Comparison of ENCODE assay signal across 13 cellular contexts in genomic region chr11:79236541-79236971, GRCh38.
A peak's percentile ranks its signal among the peaks of the same experiment; 100 is the strongest.
DNase-seq lines count a peak whose midpoint lies in the region; ATAC-seq and TF ChIP-seq lines count a peak whose summit lies in the region.
"Had no signal": no experiment of that assay in that cellular context is flagged by ENCODE, and none has a peak within 500 bp of the region (broad histone marks: within the 10 kb centered on the region; RNA-seq: fewer than 3 reads in every experiment).

No MANE protein-coding gene starts in this region.

- H2AFZ ChIP-seq in osteoblast (ENCODE audit: low read length), result peak overlapping the region; percentile 25
- no peak overlapping the region for H2AFZ ChIP-seq in neuronal stem cell (ENCODE audit: low read length)

- H3K4ac ChIP-seq in neuronal stem cell (ENCODE audit: low read length), result no peak overlapping the region

- H3K4me1 ChIP-seq in gastroesophageal sphincter (peaks cover 0 to 14% (median 2%) of the 10 kb centered on the region in 3 donors), osteoblast (ENCODE audit: insufficient read depth, low read length) (peaks cover 31% of the 10 kb centered on the region), neuronal stem cell (ENCODE audit: control insufficient read depth in 2 of 2, insufficient read depth in 1 of 2, low read depth in 1 of 2, low read length in 2 of 2) (peaks cover 4 to 34% of the 10 kb centered on the region in 2 donors)
- H3K4me1 ChIP-seq: left lung had no signal

- H3K36me3 ChIP-seq in BJ (ENCODE audit: control insufficient read depth, insufficient read depth, low read length) (no peaks in the 10 kb centered on the region), gastroesophageal sphincter (no peaks in the 10 kb centered on the region), osteoblast (ENCODE audit: insufficient read depth, low read length) (no peaks in the 10 kb centered on the region), neuronal stem cell (replicated peaks in 1 of 2; ENCODE audit: control insufficient read depth in 2 of 2, insufficient read depth in 2 of 2, low read length in 2 of 2) (no peaks in the 10 kb centered on the region)
- H3K36me3 ChIP-seq: left lung had no signal

- H3K27me3 Mint-ChIP-seq in stimulated activated memory B cell treated with anti-CD40 and anti-IgM and Interleukin-4, amounts not matched to agents 10 μg/mL and 1 μg/mL and 100 μg/mL, for 72 hours, result no peaks in the 10 kb centered on the region
- H3K27me3 Mint-ChIP-seq: activated CD4-positive, alpha-beta T cell treated with anti-CD3 and anti-CD28 coated beads, Interleukin-2, amount 10 ng/mL, durations not matched to agents 24 days and 14 days had no signal

- H3K4me3 ChIP-seq in BJ (ENCODE audit: low read depth, low read length), result no peak overlapping the region
- H3K4me3 ChIP-seq in astrocyte of the spinal cord (ENCODE audit: low read depth, low read length), result no peak overlapping the region
- H3K4me3 ChIP-seq in gastroesophageal sphincter, result no peak overlapping the region
- H3K4me3 ChIP-seq in osteoblast (ENCODE audit: insufficient read depth, low read length), result peak overlapping the region; percentile 51
- H3K4me3 ChIP-seq in neuronal stem cell (ENCODE audit: low read length in 2 of 2), result no peak overlapping the region
- H3K4me3 ChIP-seq: left lung had no signal

- peak overlapping the region; percentile 73 for H3K4me2 ChIP-seq in osteoblast (ENCODE audit: insufficient read depth, low read length)
- no peak overlapping the region for H3K4me2 ChIP-seq in neuronal stem cell (ENCODE audit: insufficient read depth, low read length, poor library complexity, severe bottlenecking)

- no peak for TF ChIP-seq POLR2A in gastroesophageal sphincter (IDR thresholded peaks at IDR 0.05)

- no peak overlapping the region for H2BK12ac ChIP-seq in neuronal stem cell (ENCODE audit: low read length)

- H3K9me3 ChIP-seq in gastroesophageal sphincter, result no peaks in the 10 kb centered on the region
- no peaks in the 10 kb centered on the region for H3K9me3 ChIP-seq in osteoblast (ENCODE audit: low read depth, low read length)
- no peaks in the 10 kb centered on the region for H3K9me3 ChIP-seq in neuronal stem cell (replicated peaks in 1 of 2; ENCODE audit: control insufficient read depth in 2 of 2, insufficient read depth in 1 of 2, low read depth in 1 of 2, low read length in 2 of 2)
- H3K9me3 ChIP-seq: left lung had no signal

- WGBS in gastroesophageal sphincter (ENCODE audit: low coverage in 1 of 2), 2 donors, result 73 to 75% methylated on average over 3 to 4 of the region's 11 CpGs
- no CpG with 5 or more reads among the region's 11 CpGs for WGBS in neuronal stem cell (ENCODE audit: extremely low coverage in 2 of 2, insufficient read length in 2 of 2, insufficient replicate concordance in 1 of 2), 2 donors

- no peak for TF ChIP-seq EP300 in gastroesophageal sphincter (IDR thresholded peaks at IDR 0.05)

- DNase-seq in BJ (ENCODE audit: low read depth), result peak; percentile 88
- peak; percentile 91 for DNase-seq in astrocyte of the spinal cord (ENCODE audit: low read depth, low spot score)
- peak; percentile 92 for DNase-seq in osteoblast (ENCODE audit: insufficient read length, low spot score, missing footprints)
- no peak for DNase-seq in NCI-H187 treated with DMSO at 0.1 percent for 48 hours (lab: John Stamatoyannopoulos, UW)
- DNase-seq in neuronal stem cell (ENCODE audit: low spot score), result no peak
- DNase-seq in NCI-H2107 (lab: John Stamatoyannopoulos, UW), result no peak
- DNase-seq: activated CD4-positive, alpha-beta T cell treated with anti-CD3 and anti-CD28 coated beads, Interleukin-2, amount 10 ng/mL, durations not matched to agents 24 days and 14 days; CD4-positive, CD25-positive, alpha-beta regulatory T cell; effector memory CD4-positive, alpha-beta T cell; left lung; NCI-H1048 had no signal

- no peaks in the 10 kb centered on the region for H4K20me1 ChIP-seq in osteoblast (ENCODE audit: insufficient read depth, low read length)

- TF ChIP-seq CTCF in BJ (IDR thresholded peaks at IDR 0.05; ENCODE audit: insufficient read depth, low read depth, low read length) (no peak), astrocyte of the spinal cord (IDR thresholded peaks at IDR 0.05; ENCODE audit: low read depth, low read length) (no peak), gastroesophageal sphincter (IDR thresholded peaks at IDR 0.05) (no peak), osteoblast (IDR thresholded peaks at IDR 0.05; ENCODE audit: extremely low read depth, low read depth, low read length) (no peak)

- CTCF ChIA-PET in BJ (lab: Yijun Ruan, JAX), result interaction anchor here (1.5 kb wide), 1 partner anchor 10 kb away, joined by 4 read pairs; no protein-coding TSS in a partner anchor

- H3K14ac ChIP-seq in neuronal stem cell (ENCODE audit: low read length), result no peak overlapping the region

- H3K9ac ChIP-seq in neuronal stem cell (ENCODE audit: low read depth, low read length, poor library complexity), result no peak overlapping the region

- peak overlapping the region in 2 of 4 donors; percentile 22 to 32 for H3K27ac ChIP-seq in gastroesophageal sphincter
- peak overlapping the region; percentile 94 for H3K27ac ChIP-seq in osteoblast (ENCODE audit: low read depth, low read length)
- H3K27ac ChIP-seq in neuronal stem cell (replicated peaks; ENCODE audit: low read length), result no peak overlapping the region
- H3K27ac ChIP-seq: left lung had no signal

- H2BK120ac ChIP-seq in neuronal stem cell (ENCODE audit: low read depth, low read length), result no peak overlapping the region

- H2BK15ac ChIP-seq in neuronal stem cell (ENCODE audit: low read length), result no peak overlapping the region

- no peaks in the 10 kb centered on the region for H3K79me1 ChIP-seq in neuronal stem cell (ENCODE audit: low read depth, low read length)

- no peak overlapping the region for H3K27ac Mint-ChIP-seq in stimulated activated memory B cell treated with anti-CD40 and anti-IgM and Interleukin-4, amounts not matched to agents 10 μg/mL and 1 μg/mL and 100 μg/mL, for 72 hours
- H3K27ac Mint-ChIP-seq: activated CD4-positive, alpha-beta T cell treated with anti-CD3 and anti-CD28 coated beads, Interleukin-2, amount 10 ng/mL, durations not matched to agents 24 days and 14 days; CD4-positive, CD25-positive, alpha-beta regulatory T cell had no signal

- peak; percentile 32 for ATAC-seq in gastroesophageal sphincter
- ATAC-seq in stimulated activated memory B cell treated with anti-CD40 and anti-IgM and Interleukin-4, amounts not matched to agents 10 μg/mL and 1 μg/mL and 100 μg/mL, for 72 hours, result no peak
- ATAC-seq: left lung had no signal

- no peak overlapping the region for H3K23ac ChIP-seq in neuronal stem cell (ENCODE audit: low read depth, low read length, poor library complexity)

- H3K36me3 Mint-ChIP-seq in stimulated activated memory B cell treated with anti-CD40 and anti-IgM and Interleukin-4, amounts not matched to agents 10 μg/mL and 1 μg/mL and 100 μg/mL, for 72 hours, result no peaks in the 10 kb centered on the region
- H3K36me3 Mint-ChIP-seq: CD4-positive, CD25-positive, alpha-beta regulatory T cell had no signal

- no peak overlapping the region for H4K8ac ChIP-seq in neuronal stem cell (ENCODE audit: low read depth, low read length)

- H3K27me3 ChIP-seq in BJ (ENCODE audit: control insufficient read depth, insufficient read depth, low read length), result no peaks in the 10 kb centered on the region
- no peaks in the 10 kb centered on the region for H3K27me3 ChIP-seq in gastroesophageal sphincter
- no peaks in the 10 kb centered on the region for H3K27me3 ChIP-seq in osteoblast (ENCODE audit: insufficient read depth, low read length)
- no peaks in the 10 kb centered on the region for H3K27me3 ChIP-seq in neuronal stem cell (ENCODE audit: control insufficient read depth in 3 of 3, insufficient read depth in 3 of 3, low read depth in 1 of 3, low read length in 3 of 3)

- in situ Hi-C loops in astrocyte of the spinal cord (cut with HindIII; ENCODE audit: low sequenced_read_pairs), result no loop called here

- H3K18ac ChIP-seq in neuronal stem cell (ENCODE audit: low read length), result no peak overlapping the region

- H2AK5ac ChIP-seq in neuronal stem cell (ENCODE audit: low read depth, low read length), result no peak overlapping the region

- POLR2A ChIA-PET in BJ (lab: Charles Lee), result no interaction called here

- H3K9me3 Mint-ChIP-seq in stimulated activated memory B cell treated with anti-CD40 and anti-IgM and Interleukin-4, amounts not matched to agents 10 μg/mL and 1 μg/mL and 100 μg/mL, for 72 hours, result no peaks in the 10 kb centered on the region
- H3K9me3 Mint-ChIP-seq: activated CD4-positive, alpha-beta T cell treated with anti-CD3 and anti-CD28 coated beads, Interleukin-2, amount 10 ng/mL, durations not matched to agents 24 days and 14 days had no signal

- H4K91ac ChIP-seq in neuronal stem cell (ENCODE audit: low read depth, low read length, poor library complexity), result no peak overlapping the region

- no peak overlapping the region for H3K4me3 Mint-ChIP-seq in stimulated activated memory B cell treated with anti-CD40 and anti-IgM and Interleukin-4, amounts not matched to agents 10 μg/mL and 1 μg/mL and 100 μg/mL, for 72 hours
- H3K4me3 Mint-ChIP-seq: activated CD4-positive, alpha-beta T cell treated with anti-CD3 and anti-CD28 coated beads, Interleukin-2, amount 10 ng/mL, durations not matched to agents 24 days and 14 days; CD4-positive, CD25-positive, alpha-beta regulatory T cell had no signal

- no peaks in the 10 kb centered on the region for H3K4me1 Mint-ChIP-seq in stimulated activated memory B cell treated with anti-CD40 and anti-IgM and Interleukin-4, amounts not matched to agents 10 μg/mL and 1 μg/mL and 100 μg/mL, for 72 hours
- H3K4me1 Mint-ChIP-seq: activated CD4-positive, alpha-beta T cell treated with anti-CD3 and anti-CD28 coated beads, Interleukin-2, amount 10 ng/mL, durations not matched to agents 24 days and 14 days; CD4-positive, CD25-positive, alpha-beta regulatory T cell had no signal

- no peaks in the 10 kb centered on the region for H3K79me2 ChIP-seq in osteoblast (ENCODE audit: insufficient read depth, low read length)

- no peak overlapping the region for H2BK5ac ChIP-seq in neuronal stem cell (ENCODE audit: low read length)

Comparison
In these comparisons a context has a peak if more than half of its experiments do, and no peak if none do; other contexts are left out.
1. DNase-seq: peak in BJ (single experiment), astrocyte of the spinal cord (single experiment) and osteoblast (single experiment); none in NCI-H187 treated with DMSO at 0.1 percent for 48 hours (single experiment), neuronal stem cell (single experiment) and NCI-H2107 (single experiment).